Comparison of ENCODE assay signal across 8 cellular contexts in the genomic region with DNA sequence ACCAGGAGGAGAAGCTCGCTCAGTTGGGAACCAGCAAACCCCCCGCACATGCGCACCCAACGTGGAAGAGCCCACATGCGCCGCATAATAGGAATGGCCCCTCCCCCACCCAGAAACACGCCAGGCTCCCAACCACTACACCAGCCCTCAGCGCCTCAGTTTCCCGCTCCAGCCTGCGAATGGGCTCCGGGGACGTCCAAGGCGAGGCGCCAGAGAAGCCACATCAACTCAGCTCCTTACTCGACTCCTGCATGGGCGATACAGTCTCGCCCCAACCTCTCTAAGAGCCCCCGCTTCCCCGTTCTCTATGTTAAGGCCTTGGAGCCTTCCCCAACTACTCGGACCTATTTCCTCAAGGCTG.
DNase-seq lines count a peak whose midpoint lies in the region; ATAC-seq and TF ChIP-seq lines count a peak whose summit lies in the region.

No MANE protein-coding gene starts in this region.

- H3K9ac ChIP-seq in DND-41 (ENCODE audit: low read depth, low read length) = peak overlapping the region; percentile 97

- ATAC-seq in DND-41 (ENCODE audit: insufficient read depth, low read depth) = peak; percentile 56
- peak; percentile 4 for ATAC-seq in HG02884 (IDR thresholded peaks at IDR 0.05; ENCODE audit: unreplicated experiment)
- peak; percentile 5 for ATAC-seq in memory B cell (ENCODE audit: low read depth)

- peaks cover 51% of the 10 kb centered on the region for H3K4me1 ChIP-seq in DND-41 (ENCODE audit: insufficient read depth, low read length)

- H3K4me2 ChIP-seq in DND-41 (ENCODE audit: insufficient read depth, low read length) = peak overlapping the region; percentile 84

- peak overlapping the region; percentile 77 for H3K4me3 ChIP-seq in DND-41 (ENCODE audit: low read depth in 1 of 2, low read length in 2 of 2)

- peaks cover 60% of the 10 kb centered on the region for H3K79me2 ChIP-seq in DND-41 (ENCODE audit: insufficient read depth, low read length)

- H3K36me3 Mint-ChIP-seq in memory B cell = peaks cover 25% of the 10 kb centered on the region

- peak overlapping the region; percentile 98 for H3K27ac Mint-ChIP-seq in memory B cell

- H3K27me3 Mint-ChIP-seq in memory B cell = no peaks in the 10 kb centered on the region

- peak overlapping the region; percentile 98 for H3K27ac ChIP-seq in DND-41 (ENCODE audit: low read length)

- no peaks in the 10 kb centered on the region for H3K27me3 ChIP-seq in DND-41 (ENCODE audit: insufficient read depth, low read length, poor library complexity)

- H2AFZ ChIP-seq in DND-41 (ENCODE audit: low read depth, low read length) = peak overlapping the region; percentile 54

- no peaks in the 10 kb centered on the region for H3K9me3 Mint-ChIP-seq in memory B cell

- no peaks in the 10 kb centered on the region for H3K9me3 ChIP-seq in DND-41 (ENCODE audit: insufficient read depth, low read length, severe bottlenecking)

- peak overlapping the region; percentile 99 for H3K4me3 Mint-ChIP-seq in memory B cell

- TF ChIP-seq CTCF in DND-41 (IDR thresholded peaks at IDR 0.05; ENCODE audit: borderline replicate concordance, extremely low read depth, low read length, poor library complexity, severe bottlenecking) (no peak), GM10266 (IDR thresholded peaks at IDR 0.05; ENCODE audit: control insufficient read depth, insufficient read depth, low read depth, missing control alignments) (no peak)

- H4K20me1 ChIP-seq in DND-41 (ENCODE audit: insufficient read depth, low read length) = peaks cover 47% of the 10 kb centered on the region

- H3K4me1 Mint-ChIP-seq in memory B cell = peaks cover 29% of the 10 kb centered on the region

- DNase-seq in DND-41 (peak; percentile 80), NCI-H524 treated with DMSO at 0.1 percent for 48 hours (lab: John Stamatoyannopoulos, UW) (peak; percentile 35), memory B cell (ENCODE audit: low spot score in 2 of 2) (no peak), GM10266 (ENCODE audit: extremely low spot score) (no peak)
- DNase-seq in activated CD4-positive, alpha-beta T cell treated with anti-CD3 and anti-CD28 coated beads, Interleukin-2, amount 50 U/mL, for 24 hours (ENCODE audit: low read depth in 1 of 2, low spot score in 1 of 2) = peak; percentile 48 to 77
- peak; percentile 33 for DNase-seq in effector CD4-positive, alpha-beta T cell
- DNase-seq in stimulated activated CD8-positive, alpha-beta memory T cell treated with anti-CD3 and anti-CD28 coated beads, Interleukin-15, amount 100 ng/mL, for 48 hours (ENCODE audit: low read depth in 2 of 2) = peak; percentile 43 to 56

- peaks cover 54% of the 10 kb centered on the region for H3K36me3 ChIP-seq in DND-41 (ENCODE audit: insufficient read depth, low read length)

Comparison
In these comparisons a context has a peak if more than half of its experiments do, and no peak if none do; other contexts are left out.
1. ATAC-seq: peak in every context shown above with its lines; median percentile 56 in DND-41; 5 in memory B cell; 4 in HG02884.
2. DNase-seq: peak in DND-41 (single experiment), NCI-H524 treated with DMSO at 0.1 percent for 48 hours (single experiment), activated CD4-positive, alpha-beta T cell treated with anti-CD3 and anti-CD28 coated beads, Interleukin-2, amount 50 U/mL, for 24 hours (2 of 2), effector CD4-positive, alpha-beta T cell (single experiment) and stimulated activated CD8-positive, alpha-beta memory T cell treated with anti-CD3 and anti-CD28 coated beads, Interleukin-15, amount 100 ng/mL, for 48 hours (2 of 2); none in memory B cell (0 of 2) and GM10266 (single experiment).